In the genomic region with DNA sequence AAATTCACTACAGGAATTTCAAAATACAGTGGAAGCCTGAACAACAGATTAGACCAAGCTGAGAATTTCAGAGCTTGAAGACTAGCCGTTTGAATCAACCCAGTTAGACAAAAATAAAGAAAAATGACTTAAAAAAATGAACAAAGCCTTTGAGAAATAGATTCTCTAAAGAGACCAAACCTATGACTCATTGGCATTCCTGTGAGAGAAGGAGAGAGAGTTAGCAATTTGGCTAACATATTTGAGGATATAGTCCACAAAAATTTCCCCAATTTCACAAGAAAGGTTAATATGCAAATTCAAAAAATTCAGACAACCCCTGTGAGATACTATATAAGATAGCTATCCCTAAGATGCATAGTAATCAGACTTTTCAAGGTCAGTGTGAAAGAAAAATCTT, we compare ENCODE assay signal across 23 cellular contexts.
DNase-seq lines count a peak whose midpoint lies in the region; TF ChIP-seq lines count a peak whose summit lies in the region.
"Had no signal": no experiment of that assay in that cellular context is flagged by ENCODE, and none has a peak within 500 bp of the region (broad histone marks: within the 10 kb centered on the region; RNA-seq: fewer than 3 reads in every experiment).

No MANE protein-coding gene starts in this region.

- TF ChIP-seq POLR2A in sigmoid colon (IDR thresholded peaks at IDR 0.05) = no peak

- DNase-seq in AG20443 (ENCODE audit: low spot score) (peak; percentile 13), NCI-H226 (peak; percentile 67), epithelial cell of esophagus (ENCODE audit: low read depth) (peak; percentile 48), osteocyte (ENCODE audit: extremely low spot score, unreplicated experiment) (no peak), GM19240 (ENCODE audit: insufficient read length, low spot score) (no peak), sigmoid colon (no peak)
- DNase-seq in activated T-helper 2 cell treated with anti-CD3 and anti-CD28 coated beads, Interferon-gamma antibody, Interleukin-2, Interleukin-4, amounts not matched to agents 10 μg/mL and 5 μg/mL and 100 μg/mL, durations not matched to agents 14 hours and 24 hours and 36 hours (ENCODE audit: low spot score) = no peak
- DNase-seq: activated CD4-positive, alpha-beta memory T cell treated with anti-CD3 and anti-CD28 coated beads for 36 hours; activated naive CD8-positive, alpha-beta T cell treated with anti-CD3 and anti-CD28 coated beads, Interleukin-2, amount 10 ng/mL, durations not matched to agents 7 days and 5 days; activated T-cell treated with anti-CD3 and anti-CD28 coated beads, Interleukin-2, amount 50 U/mL, for 24 hours; DND-41; foreskin melanocyte; Karpas-422; left colon; NCI-H1105 treated with DMSO at 0.1 percent for 48 hours; NCI-H526; stimulated activated naive CD4-positive, alpha-beta T cell treated with Interleukin-2 at 50 U/mL for 16 hours; transverse colon; WERI-Rb-1 had no signal

- H3K27ac ChIP-seq in mesodermal cell (ENCODE audit: low read depth, low read length, severe bottlenecking) (peak overlapping the region; percentile 36), sigmoid colon (no peak overlapping the region)
- H3K27ac ChIP-seq: transverse colon, WERI-Rb-1 had no signal

- H3K36me3 ChIP-seq in mesodermal cell (ENCODE audit: control insufficient read depth, insufficient read depth, low read length) (no peaks in the 10 kb centered on the region), sigmoid colon (no peaks in the 10 kb centered on the region)
- H3K36me3 ChIP-seq: transverse colon, WERI-Rb-1 had no signal

- no peak for TF ChIP-seq EP300 in sigmoid colon (IDR thresholded peaks at IDR 0.05)

- peaks cover 3% of the 10 kb centered on the region for H3K9me3 Mint-ChIP-seq in osteocyte (ENCODE audit: unreplicated experiment)
- no peaks in the 10 kb centered on the region for H3K9me3 Mint-ChIP-seq in activated T-helper 2 cell treated with anti-CD3 and anti-CD28 coated beads, Interferon-gamma antibody, Interleukin-2, Interleukin-4, amounts not matched to agents 10 μg/mL and 5 μg/mL and 100 μg/mL, durations not matched to agents 14 hours and 24 hours and 36 hours
- H3K9me3 Mint-ChIP-seq: activated CD4-positive, alpha-beta memory T cell treated with anti-CD3 and anti-CD28 coated beads for 36 hours; T-helper 1 cell treated with Interleukin-12 subunit alpha and Interleukin-12 subunit beta and Interleukin-4 antibody, amounts not matched to agents 30 μg/mL and 1 μg/mL, for 36 hours had no signal

- TF ChIP-seq CTCF in epithelial cell of esophagus (IDR thresholded peaks at IDR 0.05; ENCODE audit: insufficient read depth, low read depth, low read length, missing control alignments) = no peak
- no peak for TF ChIP-seq CTCF in osteocyte (IDR thresholded peaks at IDR 0.05)
- no peak for TF ChIP-seq CTCF in sigmoid colon (IDR thresholded peaks at IDR 0.05)

- H3K4me3 ChIP-seq in epithelial cell of esophagus (ENCODE audit: low read length) (no peak overlapping the region), mesodermal cell (ENCODE audit: extremely low read depth, insufficient read depth, low read length, poor library complexity, severe bottlenecking) (no peak overlapping the region), sigmoid colon (no peak overlapping the region)
- H3K4me3 ChIP-seq: transverse colon had no signal

- WGBS in mesodermal cell (ENCODE audit: insufficient coverage in 2 of 2), 2 experiments = no CpG with 5 or more reads among the region's 1 CpG
- 75 to 77% methylated on average over 1 of the region's 1 CpG for WGBS in sigmoid colon, 2 donors

- no peaks in the 10 kb centered on the region for H3K27me3 ChIP-seq in sigmoid colon
- H3K27me3 ChIP-seq: transverse colon had no signal

- no peaks in the 10 kb centered on the region for H3K4me1 Mint-ChIP-seq in osteocyte (ENCODE audit: unreplicated experiment)
- H3K4me1 Mint-ChIP-seq in activated T-helper 2 cell treated with anti-CD3 and anti-CD28 coated beads, Interferon-gamma antibody, Interleukin-2, Interleukin-4, amounts not matched to agents 10 μg/mL and 5 μg/mL and 100 μg/mL, durations not matched to agents 14 hours and 24 hours and 36 hours (ENCODE audit: low read depth) = no peaks in the 10 kb centered on the region
- H3K4me1 Mint-ChIP-seq: activated naive CD8-positive, alpha-beta T cell treated with anti-CD3 and anti-CD28 coated beads, Interleukin-2, amount 10 ng/mL, durations not matched to agents 7 days and 5 days; central memory CD8-positive, alpha-beta T cell; neural crest cell had no signal

- H3K9me3 ChIP-seq in mesodermal cell (ENCODE audit: control insufficient read depth, low read length) (peaks cover 8% of the 10 kb centered on the region), sigmoid colon (no peaks in the 10 kb centered on the region)
- H3K9me3 ChIP-seq: transverse colon had no signal

- intact Hi-C loops in sigmoid colon (cut with DNase I) = no loop called here
- intact Hi-C loops in activated T-helper 2 cell treated with anti-CD3 and anti-CD28 coated beads, Interferon-gamma antibody, Interleukin-2, Interleukin-4, amounts not matched to agents 10 μg/mL and 5 μg/mL and 100 μg/mL, durations not matched to agents 14 hours and 24 hours and 36 hours (cut with micrococcal nuclease) = no loop called here

- H3K27ac Mint-ChIP-seq in osteocyte (ENCODE audit: unreplicated experiment) = no peak overlapping the region
- no peak overlapping the region for H3K27ac Mint-ChIP-seq in activated T-helper 2 cell treated with anti-CD3 and anti-CD28 coated beads, Interferon-gamma antibody, Interleukin-2, Interleukin-4, amounts not matched to agents 10 μg/mL and 5 μg/mL and 100 μg/mL, durations not matched to agents 14 hours and 24 hours and 36 hours
- H3K27ac Mint-ChIP-seq: activated CD4-positive, alpha-beta memory T cell treated with anti-CD3 and anti-CD28 coated beads for 36 hours; activated naive CD8-positive, alpha-beta T cell treated with anti-CD3 and anti-CD28 coated beads, Interleukin-2, amount 10 ng/mL, durations not matched to agents 7 days and 5 days; activated T-cell treated with anti-CD3 and anti-CD28 coated beads, Interleukin-2, amount 50 U/mL, for 24 hours; T-helper 1 cell treated with Interleukin-12 subunit alpha and Interleukin-12 subunit beta and Interleukin-4 antibody, amounts not matched to agents 30 μg/mL and 1 μg/mL, for 36 hours had no signal

- H3K4me1 ChIP-seq in mesodermal cell (ENCODE audit: control insufficient read depth, insufficient read depth, low read length, poor library complexity, severe bottlenecking) = peaks cover 25% of the 10 kb centered on the region
- no peaks in the 10 kb centered on the region for H3K4me1 ChIP-seq in sigmoid colon
- H3K4me1 ChIP-seq: transverse colon had no signal

- peaks cover 29% of the 10 kb centered on the region for H3K27me3 Mint-ChIP-seq in osteocyte (ENCODE audit: unreplicated experiment)
- peaks cover 18% of the 10 kb centered on the region for H3K27me3 Mint-ChIP-seq in activated T-helper 2 cell treated with anti-CD3 and anti-CD28 coated beads, Interferon-gamma antibody, Interleukin-2, Interleukin-4, amounts not matched to agents 10 μg/mL and 5 μg/mL and 100 μg/mL, durations not matched to agents 14 hours and 24 hours and 36 hours (ENCODE audit: low read depth)

- H3K36me3 Mint-ChIP-seq in osteocyte (ENCODE audit: unreplicated experiment) = no peaks in the 10 kb centered on the region
- H3K36me3 Mint-ChIP-seq in activated T-helper 2 cell treated with anti-CD3 and anti-CD28 coated beads, Interferon-gamma antibody, Interleukin-2, Interleukin-4, amounts not matched to agents 10 μg/mL and 5 μg/mL and 100 μg/mL, durations not matched to agents 14 hours and 24 hours and 36 hours (ENCODE audit: low read depth) = no peaks in the 10 kb centered on the region
- H3K36me3 Mint-ChIP-seq: activated CD4-positive, alpha-beta memory T cell treated with anti-CD3 and anti-CD28 coated beads for 36 hours; activated naive CD8-positive, alpha-beta T cell treated with anti-CD3 and anti-CD28 coated beads, Interleukin-2, amount 10 ng/mL, durations not matched to agents 7 days and 5 days had no signal

- H3K4me3 Mint-ChIP-seq in osteocyte (ENCODE audit: unreplicated experiment) = no peak overlapping the region
- H3K4me3 Mint-ChIP-seq in activated T-helper 2 cell treated with anti-CD3 and anti-CD28 coated beads, Interferon-gamma antibody, Interleukin-2, Interleukin-4, amounts not matched to agents 10 μg/mL and 5 μg/mL and 100 μg/mL, durations not matched to agents 14 hours and 24 hours and 36 hours (ENCODE audit: low read depth) = no peak overlapping the region
- H3K4me3 Mint-ChIP-seq: activated CD4-positive, alpha-beta memory T cell treated with anti-CD3 and anti-CD28 coated beads for 36 hours; activated naive CD8-positive, alpha-beta T cell treated with anti-CD3 and anti-CD28 coated beads, Interleukin-2, amount 10 ng/mL, durations not matched to agents 7 days and 5 days; activated T-cell treated with anti-CD3 and anti-CD28 coated beads, Interleukin-2, amount 50 U/mL, for 24 hours; central memory CD8-positive, alpha-beta T cell; neural crest cell; T-helper 1 cell treated with Interleukin-12 subunit alpha and Interleukin-12 subunit beta and Interleukin-4 antibody, amounts not matched to agents 30 μg/mL and 1 μg/mL, for 36 hours had no signal

Comparison
In these comparisons a context has a peak if more than half of its experiments do, and no peak if none do; other contexts are left out.
1. DNase-seq: peak in AG20443 (single experiment), NCI-H226 (single experiment) and epithelial cell of esophagus (single experiment); none in osteocyte (single experiment), GM19240 (single experiment), sigmoid colon (single experiment) and activated T-helper 2 cell treated with anti-CD3 and anti-CD28 coated beads, Interferon-gamma antibody, Interleukin-2, Interleukin-4, amounts not matched to agents 10 μg/mL and 5 μg/mL and 100 μg/mL, durations not matched to agents 14 hours and 24 hours and 36 hours (single experiment).